Comparison of ENCODE assay signal across 8 cellular contexts in genomic region chr6:26312096-26312463, GRCh38.
DNase-seq lines count a peak whose midpoint lies in the region; ATAC-seq and TF ChIP-seq lines count a peak whose summit lies in the region.

No MANE protein-coding gene starts in this region.

- peak overlapping the region; percentile 62 for H3K4me3 ChIP-seq in coronary artery

- peak overlapping the region; percentile 27 to 50 (median 31) for H3K27ac Mint-ChIP-seq in nephron

- H3K27ac ChIP-seq in coronary artery = peak overlapping the region in 1 of 2 donors; percentile 40

- ATAC-seq in HG02884 (IDR thresholded peaks at IDR 0.05; ENCODE audit: unreplicated experiment) (no peak), GM19455 (IDR thresholded peaks at IDR 0.05; ENCODE audit: unreplicated experiment) (no peak)

- H3K27me3 Mint-ChIP-seq in nephron (ENCODE audit: low read depth) = peaks cover 3% of the 10 kb centered on the region

- H3K4me3 Mint-ChIP-seq in nephron = peak overlapping the region; percentile 86 to 94 (median 87)

- TF ChIP-seq CTCF in coronary artery (IDR thresholded peaks at IDR 0.05) = no peak
- TF ChIP-seq CTCF in nephron (IDR thresholded peaks at IDR 0.05; ENCODE audit: unreplicated experiment in 3 of 3) = no peak

- no peaks in the 10 kb centered on the region for H3K9me3 Mint-ChIP-seq in nephron

- H3K36me3 Mint-ChIP-seq in nephron (ENCODE audit: low read depth) = no peaks in the 10 kb centered on the region

- H3K4me1 Mint-ChIP-seq in nephron = peaks cover 35% of the 10 kb centered on the region

- DNase-seq in DMS53 treated with DMSO at 0.1 percent for 48 hours (lab: John Stamatoyannopoulos, UW; ENCODE audit: unreplicated experiment) = peak; percentile 83
- peak; percentile 68 for DNase-seq in NCI-H146 treated with DMSO at 0.1 percent for 48 hours (lab: John Stamatoyannopoulos, UW; ENCODE audit: unreplicated experiment)
- DNase-seq in coronary artery (ENCODE audit: low spot score) = no peak
- DNase-seq in middle frontal gyrus (ENCODE audit: extremely low spot score, low spot score) = no peak
- DNase-seq in activated gamma-delta T cell treated with Interleukin-2 at 50 U/mL for 16 hours = no peak

Comparison
In these comparisons a context has a peak if more than half of its experiments do, and no peak if none do; other contexts are left out.
1. DNase-seq: peak in DMS53 treated with DMSO at 0.1 percent for 48 hours (single experiment) and NCI-H146 treated with DMSO at 0.1 percent for 48 hours (single experiment); none in coronary artery (single experiment), middle frontal gyrus (single experiment) and activated gamma-delta T cell treated with Interleukin-2 at 50 U/mL for 16 hours (single experiment).